ENCODE assay signal across 12 cellular contexts in genomic region chrX:72141372-72142004, GRCh38. TPM values are rescaled to one million over a fixed set of nuclear protein-coding genes. Genes with fewer than 3 reads are reported as not detected.
DNase-seq lines count a peak whose midpoint lies in the region; ATAC-seq and TF ChIP-seq lines count a peak whose summit lies in the region.
"Had no signal": no experiment of that assay in that cellular context is flagged by ENCODE, and none has a peak within 500 bp of the region (broad histone marks: within the 10 kb centered on the region; RNA-seq: fewer than 3 reads in every experiment).

No MANE protein-coding gene starts in this region.

- H3K9me3 Mint-ChIP-seq in CD4-positive, alpha-beta T cell = no peaks in the 10 kb centered on the region

- no peak overlapping the region for H2AFZ ChIP-seq in osteoblast (ENCODE audit: low read length)

- H3K27me3 Mint-ChIP-seq in CD4-positive, alpha-beta T cell = no peaks in the 10 kb centered on the region

- H3K9me3 ChIP-seq in CD4-positive, alpha-beta T cell (ENCODE audit: control insufficient read depth, low read length) = no peaks in the 10 kb centered on the region
- no peaks in the 10 kb centered on the region for H3K9me3 ChIP-seq in osteoblast (ENCODE audit: low read depth, low read length)
- H3K9me3 ChIP-seq: adrenal gland, esophagus muscularis mucosa had no signal

- H4K20me1 ChIP-seq in osteoblast (ENCODE audit: insufficient read depth, low read length) = peaks cover 2% of the 10 kb centered on the region

- POLR2A ChIA-PET in CD4-positive, alpha-beta T cell (lab: Charles Lee) = interaction anchor here (1.3 kb wide), 1 partner anchor 40 kb away, joined by 3 read pairs; the partner anchor contains the start of gene PIN4

- H3K27me3 ChIP-seq in CD4-positive, alpha-beta T cell (ENCODE audit: control insufficient read depth, insufficient read depth, low read length) = no peaks in the 10 kb centered on the region
- H3K27me3 ChIP-seq in osteoblast (ENCODE audit: insufficient read depth, low read length) = peaks cover 54% of the 10 kb centered on the region
- H3K27me3 ChIP-seq: esophagus muscularis mucosa had no signal

- H3K4me1 ChIP-seq in osteoblast (ENCODE audit: insufficient read depth, low read length) = no peaks in the 10 kb centered on the region
- H3K4me1 ChIP-seq: adrenal gland, esophagus muscularis mucosa had no signal

- H3K27ac ChIP-seq in CD4-positive, alpha-beta T cell (ENCODE audit: low read depth, low read length) = no peak overlapping the region
- no peak overlapping the region for H3K27ac ChIP-seq in osteoblast (ENCODE audit: low read depth, low read length)
- H3K27ac ChIP-seq: adrenal gland, esophagus muscularis mucosa had no signal

- no peak for TF ChIP-seq CTCF in CD4-positive, alpha-beta T cell (IDR thresholded peaks at IDR 0.05)
- TF ChIP-seq CTCF in osteoblast (IDR thresholded peaks at IDR 0.05; ENCODE audit: extremely low read depth, low read depth, low read length) = no peak

- peak overlapping the region; percentile 49 for H3K27ac Mint-ChIP-seq in CD4-positive, alpha-beta T cell

- no peak for DNase-seq in CD4-positive, alpha-beta T cell
- DNase-seq in NCI-H69 (lab: John Stamatoyannopoulos, UW) = peak; percentile 66
- no peak for DNase-seq in osteoblast (ENCODE audit: insufficient read length, low spot score, missing footprints)
- DNase-seq in ureter (ENCODE audit: low spot score) = no peak
- no peak for DNase-seq in DMS 273 (lab: John Stamatoyannopoulos, UW; ENCODE audit: unreplicated experiment)
- DNase-seq: adrenal gland, kidney glomerular epithelial cell had no signal

- intact Hi-C loops in CD4-positive, alpha-beta T cell (cut with DNase I, micrococcal nuclease) = no loop called here

- CTCF ChIA-PET in CD4-positive, alpha-beta T cell (lab: Charles Lee) = interaction anchor here (1.3 to 1.4 kb wide), 2 partner anchors 15 to 93 kb away, joined by 3 to 5 read pairs; no protein-coding TSS in a partner anchor

- peaks cover 6% of the 10 kb centered on the region for H3K36me3 Mint-ChIP-seq in CD4-positive, alpha-beta T cell (ENCODE audit: low read depth)

- no peak overlapping the region for H3K4me3 ChIP-seq in osteoblast (ENCODE audit: insufficient read depth, low read length)
- H3K4me3 ChIP-seq: adrenal gland, esophagus muscularis mucosa had no signal

- no peaks in the 10 kb centered on the region for H3K36me3 ChIP-seq in osteoblast (ENCODE audit: insufficient read depth, low read length)

- ATAC-seq in CD4-positive, alpha-beta T cell (ENCODE audit: poor library complexity) = peak; percentile 49
- peak; percentile 39 for ATAC-seq in GM18861 (IDR thresholded peaks at IDR 0.05; ENCODE audit: unreplicated experiment)
- ATAC-seq in HG02798 (IDR thresholded peaks at IDR 0.05; ENCODE audit: poor library complexity, unreplicated experiment) = peak; percentile 70
- no peak for ATAC-seq in HG03460 (IDR thresholded peaks at IDR 0.05; ENCODE audit: unreplicated experiment)

- no peaks in the 10 kb centered on the region for H3K79me2 ChIP-seq in osteoblast (ENCODE audit: insufficient read depth, low read length)

- H3K4me1 Mint-ChIP-seq in CD4-positive, alpha-beta T cell (ENCODE audit: low read depth) = peaks cover 29% of the 10 kb centered on the region

- peak overlapping the region; percentile 9 for H3K4me3 Mint-ChIP-seq in CD4-positive, alpha-beta T cell

- no peak overlapping the region for H3K4me2 ChIP-seq in osteoblast (ENCODE audit: insufficient read depth, low read length)

RNA-seq across cellular contexts. Expression of gene RTL5, which starts 9.8 kb away (rescaled TPM):
- total RNA-seq in CD4-positive, alpha-beta T cell = 1 to 10 TPM; 1.1 to 1.2 TPM
- total RNA-seq in osteoblast (2.1 and 2.2 TPM in 2 replicates), ureter (9.8 TPM)
- total RNA-seq: OCI-LY7 had no signal

RNA-seq across cellular contexts. Expression of gene PIN4, which starts 40.1 kb away (rescaled TPM):
- 1 to 10 TPM in 1 of 2 experiments, under 1 TPM in 1; 0.92 to 1.2 TPM for total RNA-seq in CD4-positive, alpha-beta T cell
- 10.6 and 13.8 TPM in 2 replicates for total RNA-seq in osteoblast
- total RNA-seq in ureter = 13.4 TPM
